10 cellular contexts compared by ENCODE assay signal in the genomic region with DNA sequence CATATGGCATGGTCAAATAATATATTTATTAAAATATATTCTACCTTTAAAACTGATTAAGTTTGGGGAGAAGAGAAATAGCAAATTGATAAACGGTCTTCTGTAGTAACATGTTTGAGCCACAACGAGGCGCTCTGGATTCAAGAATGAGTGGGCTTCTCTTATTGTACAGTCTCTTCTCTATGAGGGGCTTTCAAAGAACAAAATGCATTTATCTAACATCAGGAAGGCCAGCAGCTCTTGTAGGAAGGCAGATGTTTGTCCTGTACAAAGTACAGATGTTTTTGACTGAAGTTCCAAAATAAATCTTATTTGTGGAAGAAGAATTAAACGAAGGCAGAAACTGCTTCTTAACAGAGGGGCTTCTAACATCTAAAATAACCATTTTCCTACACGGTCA.
DNase-seq lines count a peak whose midpoint lies in the region; ATAC-seq and TF ChIP-seq lines count a peak whose summit lies in the region.
"Had no signal": no experiment of that assay in that cellular context is flagged by ENCODE, and none has a peak within 500 bp of the region (broad histone marks: within the 10 kb centered on the region; RNA-seq: fewer than 3 reads in every experiment).

No MANE protein-coding gene starts in this region.

- peak; percentile 20 for DNase-seq in COLO668 (lab: John Stamatoyannopoulos, UW; ENCODE audit: unreplicated experiment)
- peak; percentile 29 for DNase-seq in HS-27A (ENCODE audit: low read depth)
- peak; percentile 40 for DNase-seq in SHP77 treated with DMSO at 0.1 percent for 48 hours (lab: John Stamatoyannopoulos, UW)
- no peak for DNase-seq in foreskin keratinocyte
- DNase-seq in sciatic nerve (ENCODE audit: low spot score), result peak; percentile 65
- DNase-seq in immature natural killer cell, result no peak
- no peak for DNase-seq in epidermal melanocyte (ENCODE audit: insufficient read length, low spot score)
- DNase-seq: left cardiac atrium had no signal

- TF ChIP-seq CTCF in foreskin keratinocyte (conservative IDR thresholded peaks at IDR 0.05), result peak; percentile 74

- H3K4me1 Mint-ChIP-seq in immature natural killer cell, result peaks cover 23 to 30% of the 10 kb centered on the region in 2 donors

- peaks cover 0 to 7% (median 0%) of the 10 kb centered on the region in 3 donors for H3K36me3 Mint-ChIP-seq in immature natural killer cell

- no peak overlapping the region for H3K27ac Mint-ChIP-seq in immature natural killer cell
- H3K27ac Mint-ChIP-seq: IgD-negative memory B cell had no signal

- H3K27me3 Mint-ChIP-seq in immature natural killer cell (ENCODE audit: low read depth in 3 of 3), result no peaks in the 10 kb centered on the region
- H3K27me3 Mint-ChIP-seq: IgD-negative memory B cell had no signal

- H3K9me3 Mint-ChIP-seq in immature natural killer cell, result no peaks in the 10 kb centered on the region
- H3K9me3 Mint-ChIP-seq: IgD-negative memory B cell had no signal

- no peaks in the 10 kb centered on the region for H3K4me1 ChIP-seq in foreskin keratinocyte

- intact Hi-C loops in sciatic nerve (cut with DNase I), result no loop called here

- no peak overlapping the region for H3K27ac ChIP-seq in foreskin keratinocyte

- H3K4me3 Mint-ChIP-seq in immature natural killer cell, result no peak overlapping the region
- H3K4me3 Mint-ChIP-seq: IgD-negative memory B cell had no signal

- no peaks in the 10 kb centered on the region for H3K27me3 ChIP-seq in foreskin keratinocyte

- ATAC-seq in foreskin keratinocyte (no peak), sciatic nerve (peak; percentile 74), GM18861 (IDR thresholded peaks at IDR 0.05; ENCODE audit: unreplicated experiment) (no peak)

Comparison
In these comparisons a context has a peak if more than half of its experiments do, and no peak if none do; other contexts are left out.
1. DNase-seq: peak in COLO668 (single experiment), HS-27A (single experiment), SHP77 treated with DMSO at 0.1 percent for 48 hours (single experiment) and sciatic nerve (single experiment); none in foreskin keratinocyte (0 of 2), immature natural killer cell (0 of 3) and epidermal melanocyte (single experiment).